In genomic region chr17:896439-896838, GRCh38 we compare ENCODE assay signal across 16 cellular contexts.
DNase-seq lines count a peak whose midpoint lies in the region; ATAC-seq and TF ChIP-seq lines count a peak whose summit lies in the region.
"Had no signal": no experiment of that assay in that cellular context is flagged by ENCODE, and none has a peak within 500 bp of the region (broad histone marks: within the 10 kb centered on the region; RNA-seq: fewer than 3 reads in every experiment).

No MANE protein-coding gene starts in this region.

- no peak overlapping the region for H4K91ac ChIP-seq in neuronal stem cell (ENCODE audit: low read depth, low read length, poor library complexity)

- TF ChIP-seq CTCF in cardiac muscle cell (IDR thresholded peaks at IDR 0.05; ENCODE audit: low read depth, low read length) (no peak), gastroesophageal sphincter (IDR thresholded peaks at IDR 0.05) (no peak), upper lobe of left lung (IDR thresholded peaks at IDR 0.05) (no peak)

- H2AFZ ChIP-seq in neuronal stem cell (ENCODE audit: low read length): no peak overlapping the region

- intact Hi-C loops in Right ventricle myocardium inferior (cut with DNase I): no loop called here

- H3K18ac ChIP-seq in neuronal stem cell (ENCODE audit: low read length): no peak overlapping the region

- H3K14ac ChIP-seq in neuronal stem cell (ENCODE audit: low read length): no peak overlapping the region

- H2BK15ac ChIP-seq in neuronal stem cell (ENCODE audit: low read length): peak overlapping the region; percentile 67

- no peak overlapping the region for H3K4me2 ChIP-seq in neuronal stem cell (ENCODE audit: insufficient read depth, low read length, poor library complexity, severe bottlenecking)
- H3K4me2 ChIP-seq: BLaER1 had no signal

- no peak overlapping the region for H4K8ac ChIP-seq in neuronal stem cell (ENCODE audit: low read depth, low read length)

- no peak overlapping the region for H3K4ac ChIP-seq in neuronal stem cell (ENCODE audit: low read length)

- no peak overlapping the region for H3K9ac ChIP-seq in neuronal stem cell (ENCODE audit: low read depth, low read length, poor library complexity)
- H3K9ac ChIP-seq: BLaER1 had no signal

- H3K79me1 ChIP-seq in neuronal stem cell (ENCODE audit: low read depth, low read length): peaks cover 7% of the 10 kb centered on the region

- H3K4me1 ChIP-seq in cardiac muscle cell (ENCODE audit: low read depth) (no peaks in the 10 kb centered on the region), gastroesophageal sphincter (peaks cover 0 to 52% (median 7%) of the 10 kb centered on the region in 3 donors), neuronal stem cell (ENCODE audit: control insufficient read depth in 2 of 2, insufficient read depth in 1 of 2, low read depth in 1 of 2, low read length in 2 of 2) (peaks cover 0 to 16% of the 10 kb centered on the region in 2 donors), upper lobe of left lung (peaks cover 4 to 17% (median 10%) of the 10 kb centered on the region in 4 donors)

- no peak for ATAC-seq in Right ventricle myocardium inferior
- no peak for ATAC-seq in gastroesophageal sphincter
- ATAC-seq in upper lobe of left lung (ENCODE audit: low FRiP score in 2 of 2): no peak
- ATAC-seq: activated CD8-positive, alpha-beta T cell treated with anti-CD3 and anti-CD28 coated beads for 36 hours; activated T-cell treated with anti-CD3 and anti-CD28 coated beads, Interleukin-2, amount 50 U/mL, for 4 hours; HCT116; K562 had no signal

- no peak for TF ChIP-seq POLR2A in gastroesophageal sphincter (IDR thresholded peaks at IDR 0.05)
- TF ChIP-seq POLR2A in upper lobe of left lung (IDR thresholded peaks at IDR 0.05): no peak

- H3K9me3 ChIP-seq in cardiac muscle cell (ENCODE audit: low read depth) (no peaks in the 10 kb centered on the region), gastroesophageal sphincter (no peaks in the 10 kb centered on the region), neuronal stem cell (replicated peaks in 1 of 2; ENCODE audit: control insufficient read depth in 2 of 2, insufficient read depth in 1 of 2, low read depth in 1 of 2, low read length in 2 of 2) (no peaks in the 10 kb centered on the region), upper lobe of left lung (no peaks in the 10 kb centered on the region)
- H3K9me3 ChIP-seq: BLaER1, neutrophil had no signal

- H3K27ac ChIP-seq in cardiac muscle cell (peak overlapping the region; percentile 58), gastroesophageal sphincter (peak overlapping the region in 3 of 4 donors; percentile 64 to 81 (median 71)), neuronal stem cell (replicated peaks; ENCODE audit: low read length) (no peak overlapping the region), upper lobe of left lung (peak overlapping the region; percentile 52 to 81 (median 72))
- H3K27ac ChIP-seq: BLaER1 had no signal

- H3K23ac ChIP-seq in neuronal stem cell (ENCODE audit: low read depth, low read length, poor library complexity): no peak overlapping the region

- H3K4me3 ChIP-seq in cardiac muscle cell (no peak overlapping the region), gastroesophageal sphincter (peak overlapping the region in 1 of 2 donors; percentile 36), neuronal stem cell (ENCODE audit: low read length in 2 of 2) (no peak overlapping the region), upper lobe of left lung (peak overlapping the region in 3 of 4 donors; percentile 9 to 27 (median 22))
- H3K4me3 ChIP-seq: BLaER1, K562 had no signal

- H2BK120ac ChIP-seq in neuronal stem cell (ENCODE audit: low read depth, low read length): no peak overlapping the region

- H3K36me3 ChIP-seq in cardiac muscle cell (no peaks in the 10 kb centered on the region), gastroesophageal sphincter (no peaks in the 10 kb centered on the region), neuronal stem cell (replicated peaks in 1 of 2; ENCODE audit: control insufficient read depth in 2 of 2, insufficient read depth in 2 of 2, low read length in 2 of 2) (peaks cover 2 to 39% of the 10 kb centered on the region in 2 donors), upper lobe of left lung (no peaks in the 10 kb centered on the region)
- H3K36me3 ChIP-seq: neutrophil had no signal

- 25 to 58% methylated on average over 10 to 12 of the region's 12 CpGs for WGBS in gastroesophageal sphincter (ENCODE audit: low coverage in 1 of 2), 2 donors
- no CpG with 5 or more reads among the region's 12 CpGs for WGBS in neuronal stem cell (ENCODE audit: extremely low coverage in 2 of 2, insufficient read length in 2 of 2, insufficient replicate concordance in 1 of 2), 2 donors
- 54 to 57% methylated on average over 12 of the region's 12 CpGs for WGBS in upper lobe of left lung, 2 donors

- no peak overlapping the region for H2BK12ac ChIP-seq in neuronal stem cell (ENCODE audit: low read length)

- peak overlapping the region; percentile 68 for H2BK5ac ChIP-seq in neuronal stem cell (ENCODE audit: low read length)

- no peak overlapping the region for H2AK5ac ChIP-seq in neuronal stem cell (ENCODE audit: low read depth, low read length)

- DNase-seq in cardiac muscle cell (ENCODE audit: low read depth in 1 of 2, low spot score in 1 of 2) (no peak), Right ventricle myocardium inferior (ENCODE audit: missing footprints) (no peak), neuronal stem cell (ENCODE audit: low spot score) (no peak), upper lobe of left lung (no peak), NCI-H187 (lab: John Stamatoyannopoulos, UW) (no peak), NK-92 (lab: John Stamatoyannopoulos, UW; ENCODE audit: unreplicated experiment) (no peak), DMS153 (lab: John Stamatoyannopoulos, UW) (no peak)
- DNase-seq: activated B cell treated with CpG ODN at 0.5 μM for 24 hours; activated CD8-positive, alpha-beta T cell treated with anti-CD3 and anti-CD28 coated beads for 36 hours; activated T-cell treated with anti-CD3 and anti-CD28 coated beads, Interleukin-2, amount 50 U/mL, for 4 hours; NCI-H69 had no signal

- TF ChIP-seq EP300 in gastroesophageal sphincter (IDR thresholded peaks at IDR 0.05): no peak
- TF ChIP-seq EP300 in upper lobe of left lung (IDR thresholded peaks at IDR 0.05): no peak

- H3K27me3 ChIP-seq in cardiac muscle cell: no peaks in the 10 kb centered on the region
- H3K27me3 ChIP-seq in gastroesophageal sphincter: no peaks in the 10 kb centered on the region
- no peaks in the 10 kb centered on the region for H3K27me3 ChIP-seq in neuronal stem cell (ENCODE audit: control insufficient read depth in 3 of 3, insufficient read depth in 3 of 3, low read depth in 1 of 3, low read length in 3 of 3)
- H3K27me3 ChIP-seq in upper lobe of left lung: no peaks in the 10 kb centered on the region
- H3K27me3 ChIP-seq: BLaER1 had no signal

Comparison
In these comparisons a context has a peak if more than half of its experiments do, and no peak if none do; other contexts are left out.
1. H3K4me3 ChIP-seq: peak in upper lobe of left lung (3 of 4); none in cardiac muscle cell (single experiment) and neuronal stem cell (0 of 2).